Comparison of ENCODE assay signal across 8 cellular contexts in the genomic region with DNA sequence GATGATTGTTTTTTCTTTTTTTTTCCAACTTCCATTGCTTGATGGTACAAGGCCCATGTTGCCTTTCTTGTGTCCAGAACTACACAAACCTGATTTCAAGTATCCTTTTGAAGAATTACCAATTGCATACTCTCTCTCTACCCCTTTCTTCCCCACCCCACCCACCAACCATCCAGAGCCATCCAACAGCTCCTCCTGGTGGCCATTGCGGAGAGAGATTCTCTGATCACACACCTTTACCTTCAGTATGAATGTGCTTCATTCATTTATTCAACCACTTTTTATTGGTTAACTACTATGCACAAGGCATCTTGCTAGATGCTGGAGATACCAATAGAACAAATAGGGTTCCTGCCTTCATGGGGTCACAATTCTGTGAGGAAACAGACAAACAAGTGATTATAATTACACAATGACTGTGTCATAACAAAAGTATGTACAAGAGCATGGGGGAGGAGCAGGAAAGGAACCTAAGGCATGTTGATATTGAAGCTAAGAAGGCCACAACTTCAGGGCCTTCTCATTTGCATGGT.
A peak's percentile ranks its signal among the peaks of the same experiment; 100 is the strongest.
DNase-seq lines count a peak whose midpoint lies in the region; ATAC-seq and TF ChIP-seq lines count a peak whose summit lies in the region.

No MANE protein-coding gene starts in this region.

- H3K27me3 ChIP-seq in lung (ENCODE audit: control insufficient read depth, insufficient read depth) (no peaks in the 10 kb centered on the region), tibial nerve (no peaks in the 10 kb centered on the region)

- H3K36me3 ChIP-seq in lung (ENCODE audit: control insufficient read depth in 2 of 2, insufficient read depth in 2 of 2, low read length in 2 of 2) = no peaks in the 10 kb centered on the region
- no peaks in the 10 kb centered on the region for H3K36me3 ChIP-seq in tibial nerve

- peak; percentile 84 for DNase-seq in DMS53 (lab: John Stamatoyannopoulos, UW)
- DNase-seq in SK-MEL-5 (ENCODE audit: low read depth, low spot score) = peak; percentile 78
- peak; percentile 8 for DNase-seq in central memory CD4-positive, alpha-beta T cell
- peak; percentile 59 for DNase-seq in lung (ENCODE audit: low spot score)
- DNase-seq in tibial nerve (ENCODE audit: low spot score in 2 of 2) = no peak
- no peak for DNase-seq in cerebellar nuclear complex (lab: John Stamatoyannopoulos, UW)
- no peak for DNase-seq in NCI-H446 treated with DMSO at 0.1 percent for 48 hours (lab: John Stamatoyannopoulos, UW)

- TF ChIP-seq CTCF in lung (IDR thresholded peaks at IDR 0.05; ENCODE audit: control extremely low read depth, extremely low read depth) = peak; percentile 34
- TF ChIP-seq CTCF in tibial nerve (IDR thresholded peaks at IDR 0.05) = peak in 4 of 5 experiments; percentile 21 to 43 (median 29)

- TF ChIP-seq EP300 in tibial nerve (IDR thresholded peaks at IDR 0.05) = no peak

- H3K9me3 ChIP-seq in lung (ENCODE audit: control insufficient read depth in 2 of 2, insufficient read depth in 1 of 2, low read length in 1 of 2) (no peaks in the 10 kb centered on the region), tibial nerve (no peaks in the 10 kb centered on the region)

- H3K4me1 ChIP-seq in lung (ENCODE audit: control insufficient read depth in 2 of 2, insufficient read depth in 2 of 2, low read length in 2 of 2) (peaks cover 0 to 6% of the 10 kb centered on the region in 2 donors), tibial nerve (no peaks in the 10 kb centered on the region)

- 33 to 41% methylated on average over 1 of the region's 1 CpG for WGBS in lung, 2 donors
- WGBS in tibial nerve, 2 donors = 54 to 73% methylated on average over 1 of the region's 1 CpG

- in situ Hi-C loops in SK-MEL-5 (cut with HindIII; ENCODE audit: low pct_unique_long_range_greater_than_20kb, low sequenced_read_pairs) = no loop called here

- H3K4me3 ChIP-seq in lung = no peak overlapping the region
- H3K4me3 ChIP-seq in tibial nerve = no peak overlapping the region

- TF ChIP-seq POLR2A in tibial nerve (IDR thresholded peaks at IDR 0.05) = no peak

- H3K27ac ChIP-seq in lung (ENCODE audit: low read depth in 1 of 2, low read length in 1 of 2) = peak overlapping the region in 1 of 2 donors; percentile 45
- H3K27ac ChIP-seq in tibial nerve = no peak overlapping the region

- ATAC-seq in HG03354 (IDR thresholded peaks at IDR 0.05; ENCODE audit: poor library complexity, severe bottlenecking, unreplicated experiment) = peak; percentile 66
- ATAC-seq in lung (ENCODE audit: insufficient read depth, low FRiP score) = peak; percentile 39

Comparison
In these comparisons a context has a peak if more than half of its experiments do, and no peak if none do; other contexts are left out.
1. DNase-seq: peak in DMS53 (single experiment), SK-MEL-5 (single experiment), central memory CD4-positive, alpha-beta T cell (single experiment) and lung (single experiment); none in tibial nerve (0 of 2), cerebellar nuclear complex (0 of 2) and NCI-H446 treated with DMSO at 0.1 percent for 48 hours (single experiment).